ENCODE assay signal across 8 cellular contexts in genomic region chr7:66673124-66673639, GRCh38. TPM values are rescaled to one million over a fixed set of nuclear protein-coding genes. Genes with fewer than 3 reads are reported as not detected.
DNase-seq lines count a peak whose midpoint lies in the region; ATAC-seq, FAIRE-seq and TF ChIP-seq lines count a peak whose summit lies in the region.
"Not testable (repeated sequence)": the region's sequence is repeated elsewhere in the genome, so short reads cannot be mapped to it uniquely, and the experiment has no call there.

No MANE protein-coding gene starts in this region.

- not testable (repeated sequence) for H3K4me2 ChIP-seq in SK-N-SH

- H3K36me3 ChIP-seq in SK-N-SH (replicated peaks in 1 of 2; ENCODE audit: control insufficient read depth in 1 of 2, insufficient read depth in 2 of 2, low read length in 1 of 2); naive thymus-derived CD4-positive, alpha-beta T cell (ENCODE audit: control insufficient read depth in 2 of 3, insufficient read depth in 3 of 3, low read length in 3 of 3): not testable (repeated sequence)

- intact Hi-C loops in naive thymus-derived CD4-positive, alpha-beta T cell (cut with micrococcal nuclease) = not testable (repeated sequence)

- H3K4me1 ChIP-seq in SK-N-SH (ENCODE audit: control insufficient read depth in 1 of 2, insufficient read depth in 2 of 2, low read depth in 1 of 2, low read length in 1 of 2); naive thymus-derived CD4-positive, alpha-beta T cell (ENCODE audit: control insufficient read depth in 2 of 2, insufficient read depth in 2 of 2, low read length in 2 of 2): not testable (repeated sequence)

- not testable (repeated sequence) for H3K27me3 ChIP-seq in SK-N-SH (ENCODE audit: insufficient read depth); naive thymus-derived CD4-positive, alpha-beta T cell (ENCODE audit: control insufficient read depth in 2 of 2, insufficient read depth in 2 of 2, low read length in 2 of 2)

- not testable (repeated sequence) for TF ChIP-seq EP300 in SK-N-SH (IDR thresholded peaks at IDR 0.05; ENCODE audit: borderline replicate concordance in 1 of 2, low read depth in 1 of 2, low read length in 1 of 2)

- not testable (repeated sequence) for H2AFZ ChIP-seq in SK-N-SH (ENCODE audit: low read depth)

- WGBS in SK-N-SH (ENCODE audit: low lambda C conversion rate) = 83% methylated on average over 5 of the region's 7 CpGs

- H3K9me3 Mint-ChIP-seq in activated T-helper 17 cell treated with anti-CD3 and anti-CD28 coated beads, Interleukin-2, amount 50 U/mL, for 72 hours; central memory CD8-positive, alpha-beta T cell; naive thymus-derived CD4-positive, alpha-beta T cell; stimulated activated naive CD8-positive, alpha-beta T cell treated with anti-CD3 and anti-CD28 coated beads, Interleukin-15, amount 100 ng/mL, for 72 hours: not testable (repeated sequence)

- not testable (repeated sequence) for H3K9me2 ChIP-seq in SK-N-SH

- peak overlapping the region; percentile 65 for H3K4me3 Mint-ChIP-seq in activated T-helper 17 cell treated with anti-CD3 and anti-CD28 coated beads, Interleukin-2, amount 50 U/mL, for 72 hours
- not testable (repeated sequence) for H3K4me3 Mint-ChIP-seq in central memory CD8-positive, alpha-beta T cell; naive thymus-derived CD4-positive, alpha-beta T cell; stimulated activated naive CD8-positive, alpha-beta T cell treated with anti-CD3 and anti-CD28 coated beads, Interleukin-15, amount 100 ng/mL, for 72 hours

- not testable (repeated sequence) for H3K4me1 Mint-ChIP-seq in activated T-helper 17 cell treated with anti-CD3 and anti-CD28 coated beads, Interleukin-2, amount 50 U/mL, for 72 hours; central memory CD8-positive, alpha-beta T cell
- H3K4me1 Mint-ChIP-seq in naive thymus-derived CD4-positive, alpha-beta T cell = peaks cover 0 to 13% (median 4%) of the 10 kb centered on the region in 7 donors
- peaks cover 13% of the 10 kb centered on the region for H3K4me1 Mint-ChIP-seq in stimulated activated naive CD8-positive, alpha-beta T cell treated with anti-CD3 and anti-CD28 coated beads, Interleukin-15, amount 100 ng/mL, for 72 hours

- H4K20me1 ChIP-seq in SK-N-SH (ENCODE audit: insufficient read depth) = not testable (repeated sequence)

- TF ChIP-seq CTCF in D721Med (IDR thresholded peaks at IDR 0.05; ENCODE audit: insufficient read depth, missing control alignments); SK-N-SH (IDR thresholded peaks at IDR 0.05): not testable (repeated sequence)

- not testable (repeated sequence) for H3K79me2 ChIP-seq in SK-N-SH (ENCODE audit: insufficient read depth)

- not testable (repeated sequence) for TF ChIP-seq RAD21 in SK-N-SH (IDR thresholded peaks at IDR 0.05; ENCODE audit: low read length)

- not testable (repeated sequence) for H3K9ac ChIP-seq in SK-N-SH

- not testable (repeated sequence) for H3K36me3 Mint-ChIP-seq in activated T-helper 17 cell treated with anti-CD3 and anti-CD28 coated beads, Interleukin-2, amount 50 U/mL, for 72 hours (ENCODE audit: low read depth); central memory CD8-positive, alpha-beta T cell (ENCODE audit: insufficient read depth); naive thymus-derived CD4-positive, alpha-beta T cell

- not testable (repeated sequence) for H3K27me3 Mint-ChIP-seq in activated T-helper 17 cell treated with anti-CD3 and anti-CD28 coated beads, Interleukin-2, amount 50 U/mL, for 72 hours; central memory CD8-positive, alpha-beta T cell; naive thymus-derived CD4-positive, alpha-beta T cell; stimulated activated naive CD8-positive, alpha-beta T cell treated with anti-CD3 and anti-CD28 coated beads, Interleukin-15, amount 100 ng/mL, for 72 hours

- peak; percentile 97 for FAIRE-seq in D721Med (lab: Jason Lieb, UNC)

- CTCF ChIA-PET in SK-N-SH (lab: Yijun Ruan, JAX); naive thymus-derived CD4-positive, alpha-beta T cell (lab: Charles Lee): not testable (repeated sequence)

- POLR2A ChIA-PET in SK-N-SH (lab: Yijun Ruan, JAX); naive thymus-derived CD4-positive, alpha-beta T cell (lab: Charles Lee): not testable (repeated sequence)

- 0 out of 4 replicates have a peak overlapping the region, but pooled peaks of 1 of the 2 experiments have one; percentile 32 for H3K27ac ChIP-seq in SK-N-SH (ENCODE audit: low read depth in 2 of 2, low read length in 1 of 2)
- not testable (repeated sequence) for H3K27ac ChIP-seq in naive thymus-derived CD4-positive, alpha-beta T cell (ENCODE audit: low read depth, low read length)

- peak; percentile 47 for ATAC-seq in HG02885 (IDR thresholded peaks at IDR 0.05; ENCODE audit: poor library complexity, unreplicated experiment)
- peak; percentile 96 for ATAC-seq in activated T-helper 17 cell treated with anti-CD3 and anti-CD28 coated beads, Interleukin-2, amount 50 U/mL, for 72 hours (replicated peaks)
- peak; percentile 80 for ATAC-seq in central memory CD8-positive, alpha-beta T cell (replicated peaks; ENCODE audit: extremely low read depth, poor library complexity, severe bottlenecking)
- peak; percentile 36 for ATAC-seq in naive thymus-derived CD4-positive, alpha-beta T cell
- peak; percentile 92 for ATAC-seq in stimulated activated naive CD8-positive, alpha-beta T cell treated with anti-CD3 and anti-CD28 coated beads, Interleukin-15, amount 100 ng/mL, for 72 hours

- H3K4me3 ChIP-seq in SK-N-SH (ENCODE audit: low read depth in 2 of 2, low read length in 1 of 2); naive thymus-derived CD4-positive, alpha-beta T cell (ENCODE audit: low read length): not testable (repeated sequence)

- DNase-seq in D721Med (ENCODE audit: insufficient read length, low spot score); SK-N-SH; central memory CD8-positive, alpha-beta T cell (ENCODE audit: low spot score in 2 of 2); naive thymus-derived CD4-positive, alpha-beta T cell; stimulated activated naive CD8-positive, alpha-beta T cell treated with anti-CD3 and anti-CD28 coated beads, Interleukin-15, amount 100 ng/mL, for 72 hours: not testable (repeated sequence)
- peak; percentile 57 for DNase-seq in foreskin melanocyte

- H3K27ac Mint-ChIP-seq in activated T-helper 17 cell treated with anti-CD3 and anti-CD28 coated beads, Interleukin-2, amount 50 U/mL, for 72 hours = peak overlapping the region; percentile 82
- not testable (repeated sequence) for H3K27ac Mint-ChIP-seq in central memory CD8-positive, alpha-beta T cell (ENCODE audit: low read depth); naive thymus-derived CD4-positive, alpha-beta T cell; stimulated activated naive CD8-positive, alpha-beta T cell treated with anti-CD3 and anti-CD28 coated beads, Interleukin-15, amount 100 ng/mL, for 72 hours

- not testable (repeated sequence) for H3K9me3 ChIP-seq in SK-N-SH; naive thymus-derived CD4-positive, alpha-beta T cell (ENCODE audit: control insufficient read depth in 2 of 3, low read length in 3 of 3)

- H3F3A ChIP-seq in SK-N-SH (replicated peaks; ENCODE audit: insufficient read depth) = not testable (repeated sequence)

TF ChIP-seq in SK-N-SH, 30 proteins besides CTCF, POLR2A, EP300 and RAD21:
- peak; percentile 52 for TF ChIP-seq FOSL2 (IDR thresholded peaks at IDR 0.05; ENCODE audit: borderline replicate concordance, low read depth)
- TF ChIP-seq JUND (IDR thresholded peaks at IDR 0.05) = peak; percentile 29; the same call in 1 of the 2 replicates

RNA-seq across cellular contexts. Expression of gene KCTD7, which starts 44.5 kb away (rescaled TPM):
- polyA plus RNA-seq in SK-N-SH (2012; rRNA removed) = 19.5 and 27.4 TPM in 2 replicates
- 9.2 and 11.0 TPM in 2 replicates for polyA plus RNA-seq in SK-N-SH (2012; cell fraction: cytosol; rRNA removed)
- 71.9 and 88.4 TPM in 2 replicates for polyA plus RNA-seq in SK-N-SH (2012; cell fraction: nucleus; rRNA removed)
- total RNA-seq in activated T-helper 17 cell treated with anti-CD3 and anti-CD28 coated beads, Interleukin-2, amount 50 U/mL, for 72 hours = 10 to 100 TPM; 14.7 to 15.5 TPM
- total RNA-seq in naive thymus-derived CD4-positive, alpha-beta T cell = 10 to 100 TPM; 22.9 to 43.6 (median 33.8) TPM
- 10 to 100 TPM; 10.4 to 14.4 TPM for polyA plus RNA-seq in naive thymus-derived CD4-positive, alpha-beta T cell

Comparison
In these comparisons a context has a peak if more than half of its experiments do, and no peak if none do; other contexts are left out.
1. ATAC-seq: peak in every context shown above with its lines; median percentile 96 in activated T-helper 17 cell treated with anti-CD3 and anti-CD28 coated beads, Interleukin-2, amount 50 U/mL, for 72 hours; 92 in stimulated activated naive CD8-positive, alpha-beta T cell treated with anti-CD3 and anti-CD28 coated beads, Interleukin-15, amount 100 ng/mL, for 72 hours; 80 in central memory CD8-positive, alpha-beta T cell; 47 in HG02885; 36 in naive thymus-derived CD4-positive, alpha-beta T cell.